ENCODE assay signal across 8 cellular contexts in genomic region chr19:35269425-35270117, GRCh38. TPM values are rescaled to one million over a fixed set of nuclear protein-coding genes. Genes with fewer than 3 reads are reported as not detected.
DNase-seq lines count a peak whose midpoint lies in the region; ATAC-seq and TF ChIP-seq lines count a peak whose summit lies in the region.

No MANE protein-coding gene starts in this region.

- H3K4me3 ChIP-seq in H7 (ENCODE audit: insufficient read depth, low read depth, low read length) (peak overlapping the region; percentile 44), MG63 (peak overlapping the region; percentile 52), cardiac muscle cell (peak overlapping the region; percentile 95)

- peak; percentile 65 for ATAC-seq in activated naive CD8-positive, alpha-beta T cell treated with anti-CD3 and anti-CD28 coated beads, Interleukin-2, amount 10 ng/mL, durations not matched to agents 7 days and 5 days (ENCODE audit: low read depth)

- H3K36me3 Mint-ChIP-seq in activated naive CD8-positive, alpha-beta T cell treated with anti-CD3 and anti-CD28 coated beads, Interleukin-2, amount 10 ng/mL, durations not matched to agents 7 days and 5 days: peaks cover 14% of the 10 kb centered on the region
- H3K36me3 Mint-ChIP-seq in type B pancreatic cell: peaks cover 9% of the 10 kb centered on the region

- H3K9me3 ChIP-seq in MG63 (no peaks in the 10 kb centered on the region), cardiac muscle cell (ENCODE audit: low read depth) (no peaks in the 10 kb centered on the region)

- H3K27ac ChIP-seq in cardiac muscle cell: peak overlapping the region; percentile 96

- no peaks in the 10 kb centered on the region for H3K27me3 ChIP-seq in H7 (ENCODE audit: control insufficient read depth, insufficient read depth, low read length)
- H3K27me3 ChIP-seq in MG63: no peaks in the 10 kb centered on the region
- H3K27me3 ChIP-seq in cardiac muscle cell: no peaks in the 10 kb centered on the region

- H3K4me1 Mint-ChIP-seq in activated naive CD8-positive, alpha-beta T cell treated with anti-CD3 and anti-CD28 coated beads, Interleukin-2, amount 10 ng/mL, durations not matched to agents 7 days and 5 days: peaks cover 5% of the 10 kb centered on the region
- peaks cover 18% of the 10 kb centered on the region for H3K4me1 Mint-ChIP-seq in type B pancreatic cell (ENCODE audit: unreplicated experiment)

- peak overlapping the region; percentile 75 for H3K27ac Mint-ChIP-seq in activated naive CD8-positive, alpha-beta T cell treated with anti-CD3 and anti-CD28 coated beads, Interleukin-2, amount 10 ng/mL, durations not matched to agents 7 days and 5 days
- peak overlapping the region; percentile 76 for H3K27ac Mint-ChIP-seq in type B pancreatic cell

- H3K27me3 Mint-ChIP-seq in activated naive CD8-positive, alpha-beta T cell treated with anti-CD3 and anti-CD28 coated beads, Interleukin-2, amount 10 ng/mL, durations not matched to agents 7 days and 5 days: no peaks in the 10 kb centered on the region
- H3K27me3 Mint-ChIP-seq in type B pancreatic cell: no peaks in the 10 kb centered on the region

- peaks cover 26% of the 10 kb centered on the region for H3K36me3 ChIP-seq in H7 (replicated peaks; ENCODE audit: control insufficient read depth, insufficient read depth, low read length)
- H3K36me3 ChIP-seq in MG63: peaks cover 36% of the 10 kb centered on the region
- H3K36me3 ChIP-seq in cardiac muscle cell: peaks cover 17% of the 10 kb centered on the region

- POLR2A ChIA-PET in activated naive CD8-positive, alpha-beta T cell treated with anti-CD3 and anti-CD28 coated beads, Interleukin-2, amount 10 ng/mL, durations not matched to agents 7 days and 5 days (lab: Charles Lee): interaction anchor here (0.5 to 1.9 kb wide), 4 partner anchors 26 to 194 kb away, joined by 3 to 6 read pairs (median 4); no protein-coding TSS in a partner anchor

- peak overlapping the region; percentile 69 for H3K4me3 Mint-ChIP-seq in activated naive CD8-positive, alpha-beta T cell treated with anti-CD3 and anti-CD28 coated beads, Interleukin-2, amount 10 ng/mL, durations not matched to agents 7 days and 5 days
- H3K4me3 Mint-ChIP-seq in type B pancreatic cell: peak overlapping the region; percentile 78

- in situ Hi-C loops in G401 (cut with HindIII; ENCODE audit: low sequenced_read_pairs): no loop called here

- peak; percentile 76 for DNase-seq in G401 (ENCODE audit: low spot score)
- DNase-seq in H7: peak; percentile 96
- DNase-seq in MG63: peak; percentile 83
- DNase-seq in SKM-1 treated with dmso at 0.1 percent for 144 hours (lab: John Stamatoyannopoulos, UW; ENCODE audit: unreplicated experiment): peak; percentile 65
- peak; percentile 83 for DNase-seq in activated naive CD8-positive, alpha-beta T cell treated with anti-CD3 and anti-CD28 coated beads, Interleukin-2, amount 10 ng/mL, durations not matched to agents 7 days and 5 days
- peak; percentile 89 to 91 for DNase-seq in cardiac muscle cell (ENCODE audit: low read depth in 1 of 2, low spot score in 1 of 2)
- peak; percentile 75 for DNase-seq in pons (ENCODE audit: low spot score)
- DNase-seq in type B pancreatic cell (ENCODE audit: extremely low spot score, unreplicated experiment): peak; percentile 90

- H3K4me1 ChIP-seq in cardiac muscle cell (ENCODE audit: low read depth): peaks cover 6% of the 10 kb centered on the region

- no peaks in the 10 kb centered on the region for H3K9me3 Mint-ChIP-seq in activated naive CD8-positive, alpha-beta T cell treated with anti-CD3 and anti-CD28 coated beads, Interleukin-2, amount 10 ng/mL, durations not matched to agents 7 days and 5 days
- no peaks in the 10 kb centered on the region for H3K9me3 Mint-ChIP-seq in type B pancreatic cell

- TF ChIP-seq CTCF in cardiac muscle cell (IDR thresholded peaks at IDR 0.05; ENCODE audit: low read depth, low read length): peak; percentile 44
- peak; percentile 99 for TF ChIP-seq CTCF in type B pancreatic cell (conservative IDR thresholded peaks at IDR 0.05)

RNA-seq across cellular contexts. Expression of gene USF2, which starts 0.8 kb away (rescaled TPM):
- total RNA-seq in G401 (2014; rRNA removed; shearing (Covaris generic)): 90.7 and 98.8 TPM in 2 replicates
- 79.3 and 91.7 TPM in 2 replicates for total RNA-seq in H7 (2014; rRNA removed; shearing (Covaris generic))
- total RNA-seq in MG63 (2014; rRNA removed; shearing (Covaris generic); ENCODE audit: low replicate concordance): 73.5 and 85.5 TPM in 2 replicates
- total RNA-seq in activated naive CD8-positive, alpha-beta T cell treated with anti-CD3 and anti-CD28 coated beads, Interleukin-2, amount 10 ng/mL, durations not matched to agents 7 days and 5 days: 100 to 1,000 TPM; 149 to 159 TPM
- 210 and 235 TPM in 2 replicates for total RNA-seq in cardiac muscle cell
- 27.9 and 31.7 TPM in 2 replicates for polyA plus RNA-seq in cardiac muscle cell
- 107 and 133 TPM in 2 replicates for total RNA-seq in type B pancreatic cell (ENCODE audit: low replicate concordance)

RNA-seq across cellular contexts. Expression of gene HAMP, which starts 12.8 kb away (rescaled TPM):
- total RNA-seq in G401 (2014; rRNA removed; shearing (Covaris generic)): not detected in 2 replicates
- not detected in 2 replicates for total RNA-seq in H7 (2014; rRNA removed; shearing (Covaris generic))
- not detected in 2 replicates for total RNA-seq in MG63 (2014; rRNA removed; shearing (Covaris generic); ENCODE audit: low replicate concordance)
- 1 to 10 TPM; 1.0 to 1.1 TPM for total RNA-seq in activated naive CD8-positive, alpha-beta T cell treated with anti-CD3 and anti-CD28 coated beads, Interleukin-2, amount 10 ng/mL, durations not matched to agents 7 days and 5 days
- 2.5 and 3.7 TPM in 2 replicates for total RNA-seq in cardiac muscle cell
- 10.6 and 25.6 TPM in 2 replicates for polyA plus RNA-seq in cardiac muscle cell
- total RNA-seq in type B pancreatic cell (ENCODE audit: low replicate concordance): 0.59 and 1.2 TPM in 2 replicates

RNA-seq across cellular contexts. Expression of gene LSR, which starts 20.8 kb away (rescaled TPM):
- total RNA-seq in G401 (2014; rRNA removed; shearing (Covaris generic)): 16.7 and 18.7 TPM in 2 replicates
- 128 and 134 TPM in 2 replicates for total RNA-seq in H7 (2014; rRNA removed; shearing (Covaris generic))
- total RNA-seq in MG63 (2014; rRNA removed; shearing (Covaris generic); ENCODE audit: low replicate concordance): 0.33 TPM in 1 of 2 replicates, not detected in the other
- total RNA-seq in activated naive CD8-positive, alpha-beta T cell treated with anti-CD3 and anti-CD28 coated beads, Interleukin-2, amount 10 ng/mL, durations not matched to agents 7 days and 5 days: 10 to 100 TPM; 33.2 to 36.3 TPM
- total RNA-seq in cardiac muscle cell: 40.1 and 63.6 TPM in 2 replicates
- 77.0 and 91.9 TPM in 2 replicates for polyA plus RNA-seq in cardiac muscle cell
- total RNA-seq in type B pancreatic cell (ENCODE audit: low replicate concordance): 78.5 and 155 TPM in 2 replicates

RNA-seq across cellular contexts. Expression of gene MAG, which starts 22.4 kb away (rescaled TPM):
- not detected in 2 replicates for total RNA-seq in G401 (2014; rRNA removed; shearing (Covaris generic))
- 0.10 TPM in 1 of 2 replicates, not detected in the other for total RNA-seq in H7 (2014; rRNA removed; shearing (Covaris generic))
- not detected in 2 replicates for total RNA-seq in MG63 (2014; rRNA removed; shearing (Covaris generic); ENCODE audit: low replicate concordance)
- total RNA-seq in activated naive CD8-positive, alpha-beta T cell treated with anti-CD3 and anti-CD28 coated beads, Interleukin-2, amount 10 ng/mL, durations not matched to agents 7 days and 5 days: under 1 TPM; 0.11 to 0.39 TPM
- total RNA-seq in cardiac muscle cell: 2.1 and 2.4 TPM in 2 replicates
- 1.2 and 1.3 TPM in 2 replicates for polyA plus RNA-seq in cardiac muscle cell
- 2.1 TPM in 1 of 2 replicates, not detected in the other for total RNA-seq in type B pancreatic cell (ENCODE audit: low replicate concordance)

RNA-seq across cellular contexts. Expression of gene FAM187B, which starts 41.0 kb away (rescaled TPM):
- not detected in 2 replicates for total RNA-seq in G401 (2014; rRNA removed; shearing (Covaris generic))
- not detected in 2 replicates for total RNA-seq in H7 (2014; rRNA removed; shearing (Covaris generic))
- not detected in 2 replicates for total RNA-seq in MG63 (2014; rRNA removed; shearing (Covaris generic); ENCODE audit: low replicate concordance)
- total RNA-seq in activated naive CD8-positive, alpha-beta T cell treated with anti-CD3 and anti-CD28 coated beads, Interleukin-2, amount 10 ng/mL, durations not matched to agents 7 days and 5 days: not detected
- total RNA-seq in cardiac muscle cell (not detected in 2 replicates), type B pancreatic cell (ENCODE audit: low replicate concordance) (not detected in 2 replicates)
- polyA plus RNA-seq in cardiac muscle cell: not detected in 2 replicates

Comparison
In these comparisons a context has a peak if more than half of its experiments do, and no peak if none do; other contexts are left out.
1. Peak in every context shown above with its lines: DNase-seq, ATAC-seq, H3K4me3 ChIP-seq and H3K27ac ChIP-seq.
2. H3K4me3 ChIP-seq: peak in every context shown above with its lines; median percentile 95 in cardiac muscle cell; 52 in MG63; 44 in H7.
3. RNA of gene LSR, which starts 20.8 kb away (total RNA-seq): 128 to 134 TPM in H7, 78.5 to 155 TPM in type B pancreatic cell, 40.1 to 63.6 TPM in cardiac muscle cell, 33.2 to 36.3 TPM in activated naive CD8-positive, alpha-beta T cell treated with anti-CD3 and anti-CD28 coated beads, Interleukin-2, amount 10 ng/mL, durations not matched to agents 7 days and 5 days and 16.7 to 18.7 TPM in G401; 0.33 TPM in MG63; every median in the first group is over 10 times any median in the second.